Comparison of ENCODE assay signal across 2 cellular contexts in genomic region chr9:97124256-97124655, GRCh38.
TF ChIP-seq lines count a peak whose summit lies in the region.

No MANE protein-coding gene starts in this region.

TF ChIP-seq in WTC11, 78 proteins besides CTCF, POLR2A, EP300 and RAD21 (continued from another document):
- TF ChIP-seq FOXP4 (CRISPR knock-in tag; IDR thresholded peaks at IDR 0.05) (no peak), CREM (CRISPR knock-in tag; IDR thresholded peaks at IDR 0.05) (no peak), OVOL2 (CRISPR knock-in tag; IDR thresholded peaks at IDR 0.05; ENCODE audit: borderline replicate concordance) (no peak), GTF2I (CRISPR knock-in tag; conservative IDR thresholded peaks at IDR 0.05) (no peak)

TF ChIP-seq in SK-N-SH treated with all-trans-retinoic acid at 6 μM for 48 hours, 23 proteins besides CTCF, POLR2A, EP300 and RAD21 (continued from another document):
- no peak for TF ChIP-seq ZFP3 (CRISPR knock-in tag; IDR thresholded peaks at IDR 0.05)
- TF ChIP-seq ZNF565 (CRISPR knock-in tag; conservative IDR thresholded peaks at IDR 0.05; ENCODE audit: low read depth), result no peak
- TF ChIP-seq CSRNP3 (CRISPR knock-in tag; IDR thresholded peaks at IDR 0.05), result no peak
- TF ChIP-seq OSR1 (CRISPR knock-in tag; IDR thresholded peaks at IDR 0.05), result no peak
- TF ChIP-seq CREB5 (CRISPR knock-in tag; IDR thresholded peaks at IDR 0.05; ENCODE audit: low read depth), result no peak
- no peak for TF ChIP-seq ZC3H10 (CRISPR knock-in tag; IDR thresholded peaks at IDR 0.05)
